10 cellular contexts compared by ENCODE assay signal in genomic region chr10:124090630-124091209, GRCh38. TPM values are rescaled to one million over a fixed set of nuclear protein-coding genes. Genes with fewer than 3 reads are reported as not detected.
DNase-seq lines count a peak whose midpoint lies in the region; ATAC-seq and TF ChIP-seq lines count a peak whose summit lies in the region.
"Had no signal": no experiment of that assay in that cellular context is flagged by ENCODE, and none has a peak within 500 bp of the region (broad histone marks: within the 10 kb centered on the region; RNA-seq: fewer than 3 reads in every experiment).

No MANE protein-coding gene starts in this region.

- H3K9ac ChIP-seq in mammary epithelial cell (ENCODE audit: insufficient read depth, low read length): no peak overlapping the region
- H3K9ac ChIP-seq in muscle layer of colon (ENCODE audit: low read length): peak overlapping the region; percentile 47

- peak overlapping the region; percentile 88 for H3K4me2 ChIP-seq in mammary epithelial cell (ENCODE audit: insufficient read depth, low read depth, low read length)

- H3K4me1 ChIP-seq in mammary epithelial cell (ENCODE audit: insufficient read depth, low read length) (peaks cover 12% of the 10 kb centered on the region), muscle layer of colon (ENCODE audit: insufficient read depth, low read length) (peaks cover 69% of the 10 kb centered on the region), thoracic aorta (ENCODE audit: control insufficient read depth in 1 of 2, low read depth in 2 of 2) (peaks cover 4 to 24% of the 10 kb centered on the region in 2 donors)

- H3K4me3 ChIP-seq in mammary epithelial cell (replicated peaks in 1 of 3; ENCODE audit: insufficient read depth in 1 of 3, low read depth in 2 of 3, low read length in 3 of 3) (no peak overlapping the region), muscle layer of colon (ENCODE audit: low read depth in 1 of 2, low read length in 2 of 2) (peak overlapping the region; percentile 70 to 98), thoracic aorta (peak overlapping the region; percentile 82)

- peak; percentile 6 for DNase-seq in DMS53 (lab: John Stamatoyannopoulos, UW)
- DNase-seq in DMS53 treated with DMSO at 0.1 percent for 48 hours (lab: John Stamatoyannopoulos, UW; ENCODE audit: unreplicated experiment): no peak
- DNase-seq in mammary epithelial cell: peak; percentile 44
- no peak for DNase-seq in thoracic aorta (ENCODE audit: low spot score)
- no peak for DNase-seq in GM13977 (ENCODE audit: low spot score)
- DNase-seq in GM10266 (ENCODE audit: extremely low spot score): no peak
- DNase-seq: foreskin keratinocyte, NCI-H1436 treated with DMSO at 0.1 percent for 48 hours had no signal

- ATAC-seq in thoracic aorta (ENCODE audit: insufficient number of reproducible peaks, low FRiP score, low read depth): no peak
- ATAC-seq in HG03095 (IDR thresholded peaks at IDR 0.05; ENCODE audit: unreplicated experiment): no peak
- ATAC-seq: foreskin keratinocyte had no signal

- CTCF ChIA-PET in mammary epithelial cell (lab: Charles Lee; ENCODE audit: low non-redundant PET): interaction anchor here (0.6 to 1.2 kb wide), 2 partner anchors 93 to 96 kb away, joined by 4 to 7 read pairs; no protein-coding TSS in a partner anchor

- whole genome bisulfite sequencing in mammary epithelial cell (ENCODE audit: low coverage, missing lambda C conversion rate): 66% methylated on average over 6 of the region's 6 CpGs

- H3K27ac ChIP-seq in mammary epithelial cell (ENCODE audit: insufficient read depth, low read depth, low read length) (no peak overlapping the region), muscle layer of colon (ENCODE audit: low read depth, low read length) (peak overlapping the region; percentile 88), thoracic aorta (no peak overlapping the region)
- H3K27ac ChIP-seq: foreskin keratinocyte had no signal

- no peak overlapping the region for H2AFZ ChIP-seq in mammary epithelial cell (ENCODE audit: low read depth, low read length)

- H3K9me3 ChIP-seq in mammary epithelial cell (replicated peaks; ENCODE audit: insufficient read depth, low read length) (no peaks in the 10 kb centered on the region), muscle layer of colon (ENCODE audit: low read length) (no peaks in the 10 kb centered on the region), thoracic aorta (no peaks in the 10 kb centered on the region)

- dilution Hi-C loops in mammary epithelial cell (cut with HindIII; ENCODE audit: low sequenced_read_pairs): loop anchor here (5.0 kb wide), 1 partner anchor 93 kb away; no protein-coding TSS in a partner anchor

- TF ChIP-seq CTCF in mammary epithelial cell (conservative IDR thresholded peaks at IDR 0.05 in 1 of 2, IDR thresholded peaks at IDR 0.05 in 1 of 2; ENCODE audit: extremely low read depth in 1 of 2, insufficient read depth in 1 of 2, low read depth in 1 of 2, low read length in 2 of 2) (no peak), thoracic aorta (IDR thresholded peaks at IDR 0.05) (no peak), GM13977 (IDR thresholded peaks at IDR 0.05; ENCODE audit: extremely low read depth, insufficient read depth, missing control alignments) (no peak), GM10266 (IDR thresholded peaks at IDR 0.05; ENCODE audit: control insufficient read depth, insufficient read depth, low read depth, missing control alignments) (no peak)

- in situ Hi-C loops in mammary epithelial cell (cut with MboI; ENCODE audit: low sequenced_read_pairs in 2 of 2) (loop anchor here in 1 of 2 donors (25.0 kb wide), 1 partner anchor 297 kb away; no protein-coding TSS in a partner anchor), GM13977 (cut with MboI; ENCODE audit: low pct_unique_long_range_greater_than_20kb, low sequenced_read_pairs, unreplicated experiment) (no loop called here)

- H3K36me3 ChIP-seq in mammary epithelial cell (ENCODE audit: insufficient read depth, low read length) (no peaks in the 10 kb centered on the region), muscle layer of colon (ENCODE audit: insufficient read depth, low read length) (no peaks in the 10 kb centered on the region), thoracic aorta (no peaks in the 10 kb centered on the region)

- no peaks in the 10 kb centered on the region for H3K27me3 ChIP-seq in mammary epithelial cell (ENCODE audit: insufficient read depth, low read length)
- H3K27me3 ChIP-seq in muscle layer of colon (ENCODE audit: control insufficient read depth in 1 of 2, insufficient read depth in 2 of 2, low read length in 2 of 2): no peaks in the 10 kb centered on the region
- no peaks in the 10 kb centered on the region for H3K27me3 ChIP-seq in thoracic aorta (replicated peaks; ENCODE audit: insufficient read depth)
- H3K27me3 ChIP-seq: foreskin keratinocyte had no signal

- H4K20me1 ChIP-seq in mammary epithelial cell (ENCODE audit: insufficient read depth, low read length): peaks cover 5% of the 10 kb centered on the region

- intact Hi-C loops in mammary epithelial cell (cut with micrococcal nuclease): loop anchor here (2.0 to 10.0 kb wide), 3 partner anchors 34 to 124 kb away; no protein-coding TSS in a partner anchor

- peaks cover 76% of the 10 kb centered on the region for H3K79me2 ChIP-seq in mammary epithelial cell (ENCODE audit: insufficient read depth, low read length)

- BruUV-seq in mammary epithelial cell (replicated peaks; lab: Mats Ljungman, UMichigan): no TSS peak

RNA-seq across cellular contexts. Expression of gene CHST15, which starts 2.7 kb away (rescaled TPM):
- 10 to 100 TPM; 47.3 to 61.0 TPM for total RNA-seq in mammary epithelial cell
- 24.5 TPM for polyA plus RNA-seq in mammary epithelial cell
- polyA minus RNA-seq in mammary epithelial cell: 60.0 TPM
- 10 to 100 TPM; 31.9 to 34.0 TPM for total RNA-seq in thoracic aorta

Comparison
In these comparisons a context has a peak if more than half of its experiments do, and no peak if none do; other contexts are left out.
1. DNase-seq: peak in DMS53 (single experiment) and mammary epithelial cell (single experiment); none in DMS53 treated with DMSO at 0.1 percent for 48 hours (single experiment), thoracic aorta (single experiment), GM13977 (single experiment) and GM10266 (single experiment).
2. H3K4me3 ChIP-seq: peak in muscle layer of colon (2 of 2) and thoracic aorta (single experiment); none in mammary epithelial cell (0 of 3).